ENCODE assay signal across 23 cellular contexts in the genomic region with DNA sequence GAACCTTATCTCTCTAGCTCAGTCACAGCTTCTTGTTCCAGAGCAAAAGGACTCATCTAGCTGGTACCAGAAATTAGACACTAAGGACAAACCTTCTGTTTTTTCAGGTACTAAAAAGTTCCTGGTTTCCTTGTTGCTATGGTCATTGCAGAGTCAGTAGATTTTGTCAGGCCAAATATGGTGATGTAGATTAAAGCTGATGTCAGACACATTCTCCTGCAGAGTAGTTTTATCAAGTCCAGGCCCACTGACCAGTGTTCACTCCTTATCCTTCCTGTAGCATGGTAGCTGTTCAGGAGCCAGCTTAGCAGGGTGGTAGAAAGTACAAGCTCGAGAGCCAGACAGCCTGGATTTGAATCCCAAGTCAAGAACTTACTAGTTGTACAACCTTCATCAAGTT. TPM values are rescaled to one million over a fixed set of nuclear protein-coding genes. Genes with fewer than 3 reads are reported as not detected.
"Had no signal": no experiment of that assay in that cellular context is flagged by ENCODE, and none has a peak within 500 bp of the region (broad histone marks: within the 10 kb centered on the region; RNA-seq: fewer than 3 reads in every experiment).

No MANE protein-coding gene starts in this region.

- H3K27me3 ChIP-seq: esophagus squamous epithelium, suprapubic skin, upper lobe of left lung had no signal

- H3K4me1 ChIP-seq: esophagus squamous epithelium, spleen, suprapubic skin, upper lobe of left lung had no signal

- H3K9me3 Mint-ChIP-seq: activated CD4-positive, alpha-beta memory T cell treated with anti-CD3 and anti-CD28 coated beads, Interleukin-2, amount 10 ng/mL, durations not matched to agents 7 days and 5 days; activated T-cell treated with anti-CD3 and anti-CD28 coated beads, Interleukin-2, amount 50 U/mL, for 4 hours; nephron progenitor cell; stimulated activated naive CD8-positive, alpha-beta T cell treated with anti-CD3 and anti-CD28 coated beads, Interleukin-15, Interleukin-2, amounts not matched to agents 100 ng/mL and 50 ng/mL, for 24 hours; T-cell had no signal

- ATAC-seq: activated T-cell treated with anti-CD3 and anti-CD28 coated beads, Interleukin-2, amount 50 U/mL, for 4 hours; sciatic nerve; T-cell had no signal

- H3K27me3 Mint-ChIP-seq: activated CD4-positive, alpha-beta memory T cell treated with anti-CD3 and anti-CD28 coated beads, Interleukin-2, amount 10 ng/mL, durations not matched to agents 7 days and 5 days; brain; stimulated activated naive CD8-positive, alpha-beta T cell treated with anti-CD3 and anti-CD28 coated beads, Interleukin-15, Interleukin-2, amounts not matched to agents 100 ng/mL and 50 ng/mL, for 24 hours; T-cell had no signal

- H3K4me3 ChIP-seq: dorsolateral prefrontal cortex, esophagus squamous epithelium, spleen, suprapubic skin, upper lobe of left lung had no signal

- H3K4me1 Mint-ChIP-seq: activated CD4-positive, alpha-beta memory T cell treated with anti-CD3 and anti-CD28 coated beads, Interleukin-2, amount 10 ng/mL, durations not matched to agents 7 days and 5 days; brain; nephron progenitor cell; T-cell had no signal

- H3K27ac Mint-ChIP-seq: activated CD4-positive, alpha-beta memory T cell treated with anti-CD3 and anti-CD28 coated beads, Interleukin-2, amount 10 ng/mL, durations not matched to agents 7 days and 5 days; brain; nephron progenitor cell; stimulated activated naive CD8-positive, alpha-beta T cell treated with anti-CD3 and anti-CD28 coated beads, Interleukin-15, Interleukin-2, amounts not matched to agents 100 ng/mL and 50 ng/mL, for 24 hours; T-cell had no signal

- DNase-seq: activated CD4-positive, alpha-beta memory T cell treated with anti-CD3 and anti-CD28 coated beads, Interleukin-2, amount 10 ng/mL, durations not matched to agents 7 days and 5 days; activated effector memory CD4-positive, alpha-beta T cell treated with Interleukin-2 at 50 U/mL for 16 hours; activated naive CD4-positive, alpha-beta T cell treated with anti-CD3 and anti-CD28 coated beads, Interleukin-2, amount 50 U/mL, for 16 hours; activated T-cell treated with anti-CD3 and anti-CD28 coated beads, Interleukin-2, amount 50 U/mL, for 4 hours; amniotic stem cell; cerebellar nuclear complex; dorsolateral prefrontal cortex; esophagus squamous epithelium; foreskin melanocyte; kidney; mesendoderm; nephron progenitor cell; SHP77; SK-N-SH; spleen; T-cell; T-helper 9 cell; upper lobe of left lung; WERI-Rb-1 had no signal

- H3K27ac ChIP-seq: dorsolateral prefrontal cortex, esophagus squamous epithelium, spleen, suprapubic skin, upper lobe of left lung, WERI-Rb-1 had no signal

- H3K9me3 ChIP-seq: esophagus squamous epithelium, SK-N-SH, spleen, suprapubic skin, upper lobe of left lung had no signal

- H3K4me3 Mint-ChIP-seq: activated CD4-positive, alpha-beta memory T cell treated with anti-CD3 and anti-CD28 coated beads, Interleukin-2, amount 10 ng/mL, durations not matched to agents 7 days and 5 days; activated T-cell treated with anti-CD3 and anti-CD28 coated beads, Interleukin-2, amount 50 U/mL, for 4 hours; brain; nephron progenitor cell; stimulated activated naive CD8-positive, alpha-beta T cell treated with anti-CD3 and anti-CD28 coated beads, Interleukin-15, Interleukin-2, amounts not matched to agents 100 ng/mL and 50 ng/mL, for 24 hours; T-cell had no signal

RNA-seq across cellular contexts. Expression of a gene that starts 34.6 kb away (rescaled TPM):
- total RNA-seq: activated CD4-positive, alpha-beta memory T cell treated with anti-CD3 and anti-CD28 coated beads, Interleukin-2, amount 10 ng/mL, durations not matched to agents 7 days and 5 days had no signal
